In the genomic region with DNA sequence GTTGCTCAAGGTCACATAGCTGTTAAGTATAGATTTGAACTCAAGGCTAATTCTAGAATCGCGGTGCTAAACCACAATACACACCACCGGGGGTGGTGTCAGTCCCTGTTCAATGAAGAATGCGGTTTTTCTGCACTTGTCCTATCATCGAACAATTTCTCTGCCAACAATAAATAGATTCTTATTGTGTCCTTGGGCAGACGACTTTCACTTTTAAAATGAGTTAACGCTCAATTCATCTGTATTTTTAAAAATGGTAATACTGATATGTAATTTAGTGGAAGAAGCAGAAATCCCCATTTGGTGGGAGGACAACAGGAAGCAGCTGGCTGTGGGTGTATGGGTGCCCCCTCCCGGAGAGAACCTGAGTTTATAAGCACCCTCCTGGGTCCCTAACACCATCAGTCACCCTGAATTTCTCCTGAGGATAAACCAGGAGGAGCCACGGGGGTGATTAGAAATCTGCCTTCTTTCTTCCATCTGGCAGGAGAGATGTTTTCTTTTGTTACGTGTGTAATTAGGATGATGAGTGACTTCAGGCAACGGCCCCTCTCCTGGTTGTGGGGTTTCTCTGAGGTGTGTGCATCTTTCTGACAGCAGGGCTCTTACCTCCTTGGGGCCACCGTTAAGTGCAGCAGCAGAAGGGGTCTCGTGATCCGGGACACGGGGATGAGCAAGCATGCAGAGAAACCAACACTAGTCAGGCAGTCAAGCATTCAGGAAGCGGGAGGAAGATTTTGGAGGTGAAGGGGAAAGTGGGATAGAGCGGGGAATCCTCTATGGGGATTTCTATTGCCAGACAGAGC, we compare ENCODE assay signal across 1 cellular context.
A peak's percentile ranks its signal among the peaks of the same experiment; 100 is the strongest.
TF ChIP-seq lines count a peak whose summit lies in the region.

No MANE protein-coding gene starts in this region.

TF ChIP-seq in GM12878, 131 proteins besides CTCF, POLR2A, EP300 and RAD21 (continued from another document and continues in another):
- TF ChIP-seq, protein P1, sequence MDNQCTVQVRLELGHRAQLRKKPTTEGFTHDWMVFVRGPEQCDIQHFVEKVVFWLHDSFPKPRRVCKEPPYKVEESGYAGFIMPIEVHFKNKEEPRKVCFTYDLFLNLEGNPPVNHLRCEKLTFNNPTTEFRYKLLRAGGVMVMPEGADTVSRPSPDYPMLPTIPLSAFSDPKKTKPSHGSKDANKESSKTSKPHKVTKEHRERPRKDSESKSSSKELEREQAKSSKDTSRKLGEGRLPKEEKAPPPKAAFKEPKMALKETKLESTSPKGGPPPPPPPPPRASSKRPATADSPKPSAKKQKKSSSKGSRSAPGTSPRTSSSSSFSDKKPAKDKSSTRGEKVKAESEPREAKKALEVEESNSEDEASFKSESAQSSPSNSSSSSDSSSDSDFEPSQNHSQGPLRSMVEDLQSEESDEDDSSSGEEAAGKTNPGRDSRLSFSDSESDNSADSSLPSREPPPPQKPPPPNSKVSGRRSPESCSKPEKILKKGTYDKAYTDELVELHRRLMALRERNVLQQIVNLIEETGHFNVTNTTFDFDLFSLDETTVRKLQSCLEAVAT (IDR thresholded peaks at IDR 0.05): peak; percentile 49; the same call in 1 of the 2 replicates
- TF ChIP-seq NFIC (IDR thresholded peaks at IDR 0.05; ENCODE audit: low read depth, low read length) (peak; percentile 76), KAT2A (conservative IDR thresholded peaks at IDR 0.05; ENCODE audit: control insufficient read depth, low read depth, low read length) (no peak), NR2F1 (conservative IDR thresholded peaks at IDR 0.05) (peak; percentile 47), ZNF24 (IDR thresholded peaks at IDR 0.05) (0 out of 2 replicates have a peak, but pooled peaks have one; percentile 40), ZZZ3 (IDR thresholded peaks at IDR 0.05; ENCODE audit: control insufficient read depth, insufficient read length, low read depth) (no peak), NR2C2 (IDR thresholded peaks at IDR 0.05; ENCODE audit: borderline replicate concordance, control insufficient read depth, insufficient read length, low read depth) (no peak), CHD2 (IDR thresholded peaks at IDR 0.05; ENCODE audit: borderline replicate concordance, low read depth, low read length) (no peak), CEBPB (IDR thresholded peaks at IDR 0.05; ENCODE audit: borderline replicate concordance in 1 of 2, low read depth in 2 of 2, low read length in 2 of 2) (no peak), PML (IDR thresholded peaks at IDR 0.05; ENCODE audit: low read length) (0 out of 2 replicates have a peak, but pooled peaks have one; percentile 30), CREB1 (IDR thresholded peaks at IDR 0.05; ENCODE audit: low read depth) (no peak), STAT3 (IDR thresholded peaks at IDR 0.05; ENCODE audit: low read depth, low read length) (no peak), EED (IDR thresholded peaks at IDR 0.05; ENCODE audit: low read depth) (peak; percentile 70; the same call in 1 of the 2 replicates), TCF12 (IDR thresholded peaks at IDR 0.05; ENCODE audit: low read depth, low read length) (peak; percentile 94), TCF7 (IDR thresholded peaks at IDR 0.05; ENCODE audit: borderline replicate concordance) (no peak), RELA (IDR thresholded peaks at IDR 0.05; ENCODE audit: borderline replicate concordance, partially characterized antibody) (peak; percentile 53), KLF5 (IDR thresholded peaks at IDR 0.05; ENCODE audit: partially characterized antibody) (no peak), ZBED1 (IDR thresholded peaks at IDR 0.05; ENCODE audit: borderline replicate concordance) (peak; percentile 67; the same call in 1 of the 2 replicates), ZNF207 (IDR thresholded peaks at IDR 0.05; ENCODE audit: borderline replicate concordance) (0 out of 2 replicates have a peak, but pooled peaks have one; percentile 26), PAX5 (IDR thresholded peaks at IDR 0.05; ENCODE audit: borderline replicate concordance, low read depth, low read length) (no peak), CREM (IDR thresholded peaks at IDR 0.05; ENCODE audit: low read depth) (peak; percentile 38; the same call in 1 of the 2 replicates), FOXK2 (IDR thresholded peaks at IDR 0.05) (no peak), LARP7 (IDR thresholded peaks at IDR 0.05) (no peak), RFX5 (IDR thresholded peaks at IDR 0.05; ENCODE audit: low read depth, low read length) (no peak), MTA2 (IDR thresholded peaks at IDR 0.05; ENCODE audit: low read depth) (peak; percentile 76)
- TF ChIP-seq, protein P2, sequence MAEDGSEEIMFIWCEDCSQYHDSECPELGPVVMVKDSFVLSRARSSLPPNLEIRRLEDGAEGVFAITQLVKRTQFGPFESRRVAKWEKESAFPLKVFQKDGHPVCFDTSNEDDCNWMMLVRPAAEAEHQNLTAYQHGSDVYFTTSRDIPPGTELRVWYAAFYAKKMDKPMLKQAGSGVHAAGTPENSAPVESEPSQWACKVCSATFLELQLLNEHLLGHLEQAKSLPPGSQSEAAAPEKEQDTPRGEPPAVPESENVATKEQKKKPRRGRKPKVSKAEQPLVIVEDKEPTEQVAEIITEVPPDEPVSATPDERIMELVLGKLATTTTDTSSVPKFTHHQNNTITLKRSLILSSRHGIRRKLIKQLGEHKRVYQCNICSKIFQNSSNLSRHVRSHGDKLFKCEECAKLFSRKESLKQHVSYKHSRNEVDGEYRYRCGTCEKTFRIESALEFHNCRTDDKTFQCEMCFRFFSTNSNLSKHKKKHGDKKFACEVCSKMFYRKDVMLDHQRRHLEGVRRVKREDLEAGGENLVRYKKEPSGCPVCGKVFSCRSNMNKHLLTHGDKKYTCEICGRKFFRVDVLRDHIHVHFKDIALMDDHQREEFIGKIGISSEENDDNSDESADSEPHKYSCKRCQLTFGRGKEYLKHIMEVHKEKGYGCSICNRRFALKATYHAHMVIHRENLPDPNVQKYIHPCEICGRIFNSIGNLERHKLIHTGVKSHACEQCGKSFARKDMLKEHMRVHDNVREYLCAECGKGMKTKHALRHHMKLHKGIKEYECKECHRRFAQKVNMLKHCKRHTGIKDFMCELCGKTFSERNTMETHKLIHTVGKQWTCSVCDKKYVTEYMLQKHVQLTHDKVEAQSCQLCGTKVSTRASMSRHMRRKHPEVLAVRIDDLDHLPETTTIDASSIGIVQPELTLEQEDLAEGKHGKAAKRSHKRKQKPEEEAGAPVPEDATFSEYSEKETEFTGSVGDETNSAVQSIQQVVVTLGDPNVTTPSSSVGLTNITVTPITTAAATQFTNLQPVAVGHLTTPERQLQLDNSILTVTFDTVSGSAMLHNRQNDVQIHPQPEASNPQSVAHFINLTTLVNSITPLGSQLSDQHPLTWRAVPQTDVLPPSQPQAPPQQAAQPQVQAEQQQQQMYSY (CRISPR knock-in tag; IDR thresholded peaks at IDR 0.05): no peak
- TF ChIP-seq, protein P3, sequence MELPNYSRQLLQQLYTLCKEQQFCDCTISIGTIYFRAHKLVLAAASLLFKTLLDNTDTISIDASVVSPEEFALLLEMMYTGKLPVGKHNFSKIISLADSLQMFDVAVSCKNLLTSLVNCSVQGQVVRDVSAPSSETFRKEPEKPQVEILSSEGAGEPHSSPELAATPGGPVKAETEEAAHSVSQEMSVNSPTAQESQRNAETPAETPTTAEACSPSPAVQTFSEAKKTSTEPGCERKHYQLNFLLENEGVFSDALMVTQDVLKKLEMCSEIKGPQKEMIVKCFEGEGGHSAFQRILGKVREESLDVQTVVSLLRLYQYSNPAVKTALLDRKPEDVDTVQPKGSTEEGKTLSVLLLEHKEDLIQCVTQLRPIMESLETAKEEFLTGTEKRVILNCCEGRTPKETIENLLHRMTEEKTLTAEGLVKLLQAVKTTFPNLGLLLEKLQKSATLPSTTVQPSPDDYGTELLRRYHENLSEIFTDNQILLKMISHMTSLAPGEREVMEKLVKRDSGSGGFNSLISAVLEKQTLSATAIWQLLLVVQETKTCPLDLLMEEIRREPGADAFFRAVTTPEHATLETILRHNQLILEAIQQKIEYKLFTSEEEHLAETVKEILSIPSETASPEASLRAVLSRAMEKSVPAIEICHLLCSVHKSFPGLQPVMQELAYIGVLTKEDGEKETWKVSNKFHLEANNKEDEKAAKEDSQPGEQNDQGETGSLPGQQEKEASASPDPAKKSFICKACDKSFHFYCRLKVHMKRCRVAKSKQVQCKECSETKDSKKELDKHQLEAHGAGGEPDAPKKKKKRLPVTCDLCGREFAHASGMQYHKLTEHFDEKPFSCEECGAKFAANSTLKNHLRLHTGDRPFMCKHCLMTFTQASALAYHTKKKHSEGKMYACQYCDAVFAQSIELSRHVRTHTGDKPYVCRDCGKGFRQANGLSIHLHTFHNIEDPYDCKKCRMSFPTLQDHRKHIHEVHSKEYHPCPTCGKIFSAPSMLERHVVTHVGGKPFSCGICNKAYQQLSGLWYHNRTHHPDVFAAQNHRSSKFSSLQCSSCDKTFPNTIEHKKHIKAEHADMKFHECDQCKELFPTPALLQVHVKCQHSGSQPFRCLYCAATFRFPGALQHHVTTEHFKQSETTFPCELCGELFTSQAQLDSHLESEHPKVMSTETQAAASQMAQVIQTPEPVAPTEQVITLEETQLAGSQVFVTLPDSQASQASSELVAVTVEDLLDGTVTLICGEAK (IDR thresholded peaks at IDR 0.05; ENCODE audit: borderline replicate concordance): no peak
- TF ChIP-seq, protein P4, sequence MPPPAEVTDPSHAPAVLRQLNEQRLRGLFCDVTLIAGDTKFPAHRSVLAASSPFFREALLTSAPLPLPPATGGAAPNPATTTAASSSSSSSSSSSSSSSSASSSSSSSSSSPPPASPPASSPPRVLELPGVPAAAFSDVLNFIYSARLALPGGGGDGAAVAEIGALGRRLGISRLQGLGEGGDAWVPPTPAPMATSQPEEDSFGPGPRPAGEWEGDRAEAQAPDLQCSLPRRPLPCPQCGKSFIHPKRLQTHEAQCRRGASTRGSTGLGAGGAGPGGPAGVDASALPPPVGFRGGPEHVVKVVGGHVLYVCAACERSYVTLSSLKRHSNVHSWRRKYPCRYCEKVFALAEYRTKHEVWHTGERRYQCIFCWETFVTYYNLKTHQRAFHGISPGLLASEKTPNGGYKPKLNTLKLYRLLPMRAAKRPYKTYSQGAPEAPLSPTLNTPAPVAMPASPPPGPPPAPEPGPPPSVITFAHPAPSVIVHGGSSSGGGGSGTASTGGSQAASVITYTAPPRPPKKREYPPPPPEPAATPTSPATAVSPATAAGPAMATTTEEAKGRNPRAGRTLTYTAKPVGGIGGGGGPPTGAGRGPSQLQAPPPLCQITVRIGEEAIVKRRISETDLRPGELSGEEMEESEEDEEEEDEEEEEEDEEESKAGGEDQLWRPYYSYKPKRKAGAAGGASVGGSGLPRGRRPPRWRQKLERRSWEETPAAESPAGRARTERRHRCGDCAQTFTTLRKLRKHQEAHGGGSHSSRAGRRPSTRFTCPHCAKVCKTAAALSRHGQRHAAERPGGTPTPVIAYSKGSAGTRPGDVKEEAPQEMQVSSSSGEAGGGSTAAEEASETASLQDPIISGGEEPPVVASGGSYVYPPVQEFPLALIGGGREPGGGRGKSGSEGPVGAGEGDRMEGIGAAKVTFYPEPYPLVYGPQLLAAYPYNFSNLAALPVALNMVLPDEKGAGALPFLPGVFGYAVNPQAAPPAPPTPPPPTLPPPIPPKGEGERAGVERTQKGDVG (CRISPR knock-in tag; IDR thresholded peaks at IDR 0.05): no peak
- TF ChIP-seq, protein P5, sequence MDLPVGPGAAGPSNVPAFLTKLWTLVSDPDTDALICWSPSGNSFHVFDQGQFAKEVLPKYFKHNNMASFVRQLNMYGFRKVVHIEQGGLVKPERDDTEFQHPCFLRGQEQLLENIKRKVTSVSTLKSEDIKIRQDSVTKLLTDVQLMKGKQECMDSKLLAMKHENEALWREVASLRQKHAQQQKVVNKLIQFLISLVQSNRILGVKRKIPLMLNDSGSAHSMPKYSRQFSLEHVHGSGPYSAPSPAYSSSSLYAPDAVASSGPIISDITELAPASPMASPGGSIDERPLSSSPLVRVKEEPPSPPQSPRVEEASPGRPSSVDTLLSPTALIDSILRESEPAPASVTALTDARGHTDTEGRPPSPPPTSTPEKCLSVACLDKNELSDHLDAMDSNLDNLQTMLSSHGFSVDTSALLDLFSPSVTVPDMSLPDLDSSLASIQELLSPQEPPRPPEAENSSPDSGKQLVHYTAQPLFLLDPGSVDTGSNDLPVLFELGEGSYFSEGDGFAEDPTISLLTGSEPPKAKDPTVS (IDR thresholded peaks at IDR 0.05; ENCODE audit: low read depth, low read length): no peak
- TF ChIP-seq, protein P6, sequence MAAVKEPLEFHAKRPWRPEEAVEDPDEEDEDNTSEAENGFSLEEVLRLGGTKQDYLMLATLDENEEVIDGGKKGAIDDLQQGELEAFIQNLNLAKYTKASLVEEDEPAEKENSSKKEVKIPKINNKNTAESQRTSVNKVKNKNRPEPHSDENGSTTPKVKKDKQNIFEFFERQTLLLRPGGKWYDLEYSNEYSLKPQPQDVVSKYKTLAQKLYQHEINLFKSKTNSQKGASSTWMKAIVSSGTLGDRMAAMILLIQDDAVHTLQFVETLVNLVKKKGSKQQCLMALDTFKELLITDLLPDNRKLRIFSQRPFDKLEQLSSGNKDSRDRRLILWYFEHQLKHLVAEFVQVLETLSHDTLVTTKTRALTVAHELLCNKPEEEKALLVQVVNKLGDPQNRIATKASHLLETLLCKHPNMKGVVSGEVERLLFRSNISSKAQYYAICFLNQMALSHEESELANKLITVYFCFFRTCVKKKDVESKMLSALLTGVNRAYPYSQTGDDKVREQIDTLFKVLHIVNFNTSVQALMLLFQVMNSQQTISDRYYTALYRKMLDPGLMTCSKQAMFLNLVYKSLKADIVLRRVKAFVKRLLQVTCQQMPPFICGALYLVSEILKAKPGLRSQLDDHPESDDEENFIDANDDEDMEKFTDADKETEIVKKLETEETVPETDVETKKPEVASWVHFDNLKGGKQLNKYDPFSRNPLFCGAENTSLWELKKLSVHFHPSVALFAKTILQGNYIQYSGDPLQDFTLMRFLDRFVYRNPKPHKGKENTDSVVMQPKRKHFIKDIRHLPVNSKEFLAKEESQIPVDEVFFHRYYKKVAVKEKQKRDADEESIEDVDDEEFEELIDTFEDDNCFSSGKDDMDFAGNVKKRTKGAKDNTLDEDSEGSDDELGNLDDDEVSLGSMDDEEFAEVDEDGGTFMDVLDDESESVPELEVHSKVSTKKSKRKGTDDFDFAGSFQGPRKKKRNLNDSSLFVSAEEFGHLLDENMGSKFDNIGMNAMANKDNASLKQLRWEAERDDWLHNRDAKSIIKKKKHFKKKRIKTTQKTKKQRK (IDR thresholded peaks at IDR 0.05; ENCODE audit: low read depth, low read length): no peak
- TF ChIP-seq, protein P7, sequence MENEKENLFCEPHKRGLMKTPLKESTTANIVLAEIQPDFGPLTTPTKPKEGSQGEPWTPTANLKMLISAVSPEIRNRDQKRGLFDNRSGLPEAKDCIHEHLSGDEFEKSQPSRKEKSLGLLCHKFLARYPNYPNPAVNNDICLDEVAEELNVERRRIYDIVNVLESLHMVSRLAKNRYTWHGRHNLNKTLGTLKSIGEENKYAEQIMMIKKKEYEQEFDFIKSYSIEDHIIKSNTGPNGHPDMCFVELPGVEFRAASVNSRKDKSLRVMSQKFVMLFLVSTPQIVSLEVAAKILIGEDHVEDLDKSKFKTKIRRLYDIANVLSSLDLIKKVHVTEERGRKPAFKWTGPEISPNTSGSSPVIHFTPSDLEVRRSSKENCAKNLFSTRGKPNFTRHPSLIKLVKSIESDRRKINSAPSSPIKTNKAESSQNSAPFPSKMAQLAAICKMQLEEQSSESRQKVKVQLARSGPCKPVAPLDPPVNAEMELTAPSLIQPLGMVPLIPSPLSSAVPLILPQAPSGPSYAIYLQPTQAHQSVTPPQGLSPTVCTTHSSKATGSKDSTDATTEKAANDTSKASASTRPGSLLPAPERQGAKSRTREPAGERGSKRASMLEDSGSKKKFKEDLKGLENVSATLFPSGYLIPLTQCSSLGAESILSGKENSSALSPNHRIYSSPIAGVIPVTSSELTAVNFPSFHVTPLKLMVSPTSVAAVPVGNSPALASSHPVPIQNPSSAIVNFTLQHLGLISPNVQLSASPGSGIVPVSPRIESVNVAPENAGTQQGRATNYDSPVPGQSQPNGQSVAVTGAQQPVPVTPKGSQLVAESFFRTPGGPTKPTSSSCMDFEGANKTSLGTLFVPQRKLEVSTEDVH (IDR thresholded peaks at IDR 0.05; ENCODE audit: low read depth, partially characterized antibody): no peak
